In the genomic region with DNA sequence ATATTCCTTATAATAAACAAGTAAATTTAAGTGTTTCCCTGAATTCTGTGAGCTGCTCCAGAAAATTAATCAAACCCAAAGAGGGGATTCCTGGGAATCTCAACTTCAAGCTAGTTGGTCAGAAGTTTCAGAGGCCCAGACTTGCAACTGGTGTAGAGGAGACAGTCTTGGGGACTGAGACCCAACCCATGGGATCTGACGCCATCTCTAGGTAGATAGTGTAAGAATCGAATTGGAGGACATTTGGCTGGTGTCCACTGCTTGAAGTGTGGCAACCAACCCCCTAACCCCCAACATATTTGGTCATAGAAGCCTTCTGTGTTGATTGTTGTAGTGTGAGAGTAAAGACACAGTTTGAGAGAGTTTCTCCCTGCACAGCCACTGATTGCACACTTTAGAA, we compare ENCODE assay signal across 14 cellular contexts.
DNase-seq lines count a peak whose midpoint lies in the region; ATAC-seq and TF ChIP-seq lines count a peak whose summit lies in the region.
"Had no signal": no experiment of that assay in that cellular context is flagged by ENCODE, and none has a peak within 500 bp of the region (broad histone marks: within the 10 kb centered on the region; RNA-seq: fewer than 3 reads in every experiment).

No MANE protein-coding gene starts in this region.

- no peak overlapping the region for H3K4me3 ChIP-seq in right lobe of liver
- H3K4me3 ChIP-seq: BLaER1 treated with 17β-estradiol and CSF1 and Interleukin-3, amounts not matched to agents 10 nM and 100 nM had no signal

- intact Hi-C loops in right lobe of liver (cut with DNase I) = no loop called here

- TF ChIP-seq CTCF in right lobe of liver (IDR thresholded peaks at IDR 0.05) (peak in 2 of 4 donors; percentile 6 to 18), mesothelial cell of epicardium (IDR thresholded peaks at IDR 0.05; ENCODE audit: unreplicated experiment) (no peak)

- no peaks in the 10 kb centered on the region for H3K27me3 ChIP-seq in right lobe of liver
- H3K27me3 ChIP-seq: BLaER1 treated with 17β-estradiol and CSF1 and Interleukin-3, amounts not matched to agents 10 nM and 100 nM had no signal

- WGBS in right lobe of liver (ENCODE audit: insufficient coverage, low coverage, low lambda C conversion rate, missing lambda C conversion rate) = no CpG with 5 or more reads among the region's 2 CpGs

- no peaks in the 10 kb centered on the region for H3K9me3 Mint-ChIP-seq in mesothelial cell of epicardium
- H3K9me3 Mint-ChIP-seq: endodermal cell had no signal

- no peak overlapping the region for H3K4me3 Mint-ChIP-seq in mesothelial cell of epicardium
- H3K4me3 Mint-ChIP-seq: endodermal cell had no signal

- H3K36me3 ChIP-seq in right lobe of liver = no peaks in the 10 kb centered on the region
- H3K36me3 ChIP-seq: BLaER1 treated with 17β-estradiol and CSF1 and Interleukin-3, amounts not matched to agents 10 nM and 100 nM had no signal

- no peaks in the 10 kb centered on the region for H3K27me3 Mint-ChIP-seq in mesothelial cell of epicardium (ENCODE audit: low read depth)

- DNase-seq in COR-L47 (lab: John Stamatoyannopoulos, UW) (peak; percentile 6), HuH-7 (ENCODE audit: low spot score) (peak; percentile 16), UCSD-AML1 (lab: John Stamatoyannopoulos, UW; ENCODE audit: unreplicated experiment) (peak; percentile 20), right lobe of liver (no peak), mesenteric fat pad (ENCODE audit: low spot score) (no peak), mesothelial cell of epicardium (ENCODE audit: low spot score in 2 of 2, unreplicated experiment in 2 of 2) (no peak)
- no peak for DNase-seq in stimulated activated CD4-positive, alpha-beta T cell treated with anti-CD3 and anti-CD28 coated beads, Interleukin-4, amount 100 ng/mL, for 1 hour
- DNase-seq: endodermal cell; NCI-H2171; posterior cingulate gyrus; stimulated activated CD4-positive, alpha-beta T cell treated with anti-CD3 and anti-CD28 coated beads, Interleukin-2, amount 100 ng/mL, for 48 hours; stimulated activated naive CD8-positive, alpha-beta T cell treated with anti-CD3 and anti-CD28 coated beads, Interleukin-15, Interleukin-2, amounts not matched to agents 100 U/mL and 50 U/mL, for 24 hours had no signal

- ATAC-seq in right lobe of liver = peak in 3 of 4 donors; percentile 15 to 69 (median 38)
- no peak for ATAC-seq in HG03378 (IDR thresholded peaks at IDR 0.05; ENCODE audit: unreplicated experiment)
- ATAC-seq: stimulated activated naive CD8-positive, alpha-beta T cell treated with anti-CD3 and anti-CD28 coated beads, Interleukin-15, Interleukin-2, amounts not matched to agents 100 U/mL and 50 U/mL, for 24 hours had no signal

- H3K4me1 ChIP-seq in right lobe of liver = peaks cover 0 to 4% (median under 1%) of the 10 kb centered on the region in 4 donors

- H3K27ac Mint-ChIP-seq in mesothelial cell of epicardium = no peak overlapping the region
- H3K27ac Mint-ChIP-seq: endodermal cell had no signal

- peaks cover 44% of the 10 kb centered on the region for H3K4me1 Mint-ChIP-seq in mesothelial cell of epicardium
- H3K4me1 Mint-ChIP-seq: endodermal cell had no signal

- H3K27ac ChIP-seq in right lobe of liver = no peak overlapping the region

- no peaks in the 10 kb centered on the region for H3K9me3 ChIP-seq in right lobe of liver

- no peaks in the 10 kb centered on the region for H3K36me3 Mint-ChIP-seq in mesothelial cell of epicardium

- TF ChIP-seq POLR2A in right lobe of liver (IDR thresholded peaks at IDR 0.05) = no peak

Comparison
In these comparisons a context has a peak if more than half of its experiments do, and no peak if none do; other contexts are left out.
1. DNase-seq: peak in COR-L47 (single experiment), HuH-7 (single experiment) and UCSD-AML1 (single experiment); none in right lobe of liver (0 of 3), stimulated activated CD4-positive, alpha-beta T cell treated with anti-CD3 and anti-CD28 coated beads, Interleukin-4, amount 100 ng/mL, for 1 hour (single experiment), mesenteric fat pad (single experiment) and mesothelial cell of epicardium (0 of 2).